Comparison of ENCODE assay signal across 1 cellular context in the genomic region with DNA sequence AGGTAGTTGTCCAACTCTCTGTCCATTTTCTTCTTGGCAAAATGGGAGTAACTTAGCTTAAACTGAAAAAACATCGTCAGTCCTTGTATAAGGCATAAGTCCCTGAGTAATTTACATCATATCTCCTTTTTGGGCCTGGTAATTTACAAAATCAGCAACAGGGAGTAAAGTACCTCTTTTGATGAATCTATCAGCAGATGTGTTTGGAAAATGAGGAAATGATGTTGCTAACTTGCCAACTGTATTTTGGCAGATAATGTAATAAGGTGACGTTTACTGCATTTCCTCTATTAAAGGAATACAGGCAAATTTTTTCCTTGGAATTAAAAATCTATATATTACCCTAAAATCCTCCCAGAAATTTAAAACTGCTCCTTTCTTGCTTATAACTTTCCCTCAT.
TF ChIP-seq lines count a peak whose summit lies in the region.

No MANE protein-coding gene starts in this region.

TF ChIP-seq in GM12878, 131 proteins besides CTCF, POLR2A, EP300 and RAD21 (continued from another document):
- TF ChIP-seq FOXM1 (IDR thresholded peaks at IDR 0.05; ENCODE audit: low read depth, low read length) (no peak), ZBED1 (IDR thresholded peaks at IDR 0.05; ENCODE audit: borderline replicate concordance) (no peak), NFYA (IDR thresholded peaks at IDR 0.05; ENCODE audit: borderline replicate concordance, low read depth, low read length) (no peak), BMI1 (IDR thresholded peaks at IDR 0.05; ENCODE audit: borderline replicate concordance) (no peak), YY1 (IDR thresholded peaks at IDR 0.05; ENCODE audit: low read depth, low read length) (no peak), JUND (IDR thresholded peaks at IDR 0.05; ENCODE audit: low read depth, low read length) (no peak), CHD4 (IDR thresholded peaks at IDR 0.05) (no peak), WRNIP1 (IDR thresholded peaks at IDR 0.05; ENCODE audit: borderline replicate concordance, low read depth, low read length) (no peak), MEF2A (IDR thresholded peaks at IDR 0.05; ENCODE audit: insufficient read depth, low read depth, low read length) (no peak), SREBF1 (IDR thresholded peaks at IDR 0.05; ENCODE audit: low read length) (no peak)
